Comparison of ENCODE assay signal across 8 cellular contexts in the genomic region with DNA sequence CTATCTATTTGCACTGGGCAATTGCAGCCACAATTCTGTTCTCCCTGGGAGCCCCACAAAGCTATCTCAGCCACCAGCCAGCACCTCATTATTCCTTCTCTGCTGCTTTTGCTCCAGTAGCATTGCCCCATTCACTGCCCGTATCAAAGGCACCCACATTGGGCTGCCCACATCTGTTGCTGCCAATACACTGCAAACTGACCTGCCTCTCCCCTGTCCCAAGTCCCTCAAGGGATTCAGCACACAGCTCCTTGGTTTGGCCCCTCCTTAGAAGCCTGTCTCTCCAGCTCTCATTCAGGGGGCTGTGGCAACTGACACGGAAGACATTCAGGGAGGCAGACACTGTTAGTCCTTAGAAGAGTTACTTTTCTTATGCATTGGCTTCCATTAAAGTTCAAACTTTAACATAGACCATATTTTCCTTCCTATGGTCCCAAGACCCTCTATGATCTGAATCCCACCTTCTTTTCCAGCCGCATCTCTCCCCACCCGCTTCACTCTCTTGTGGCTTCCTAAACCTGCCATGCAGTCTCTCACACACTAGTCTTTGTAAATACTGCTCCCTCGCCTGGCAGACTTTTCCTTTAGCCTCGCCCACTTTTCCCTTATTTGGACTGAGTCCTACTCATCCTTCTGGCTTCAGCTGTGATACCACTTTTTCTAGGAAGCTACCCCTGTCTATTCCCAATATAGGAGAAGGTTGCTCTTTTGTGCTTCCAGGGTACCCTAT. TPM values are rescaled to one million over a fixed set of nuclear protein-coding genes. Genes with fewer than 3 reads are reported as not detected.
DNase-seq lines count a peak whose midpoint lies in the region; ATAC-seq, FAIRE-seq and TF ChIP-seq lines count a peak whose summit lies in the region.

No MANE protein-coding gene starts in this region.

- H2BK15ac ChIP-seq in H1 (ENCODE audit: low read length), result no peak overlapping the region

- H4K20me1 ChIP-seq in H1 (replicated peaks in 1 of 2; ENCODE audit: control insufficient read depth in 1 of 2, insufficient read depth in 2 of 2, low read length in 2 of 2) (no peaks in the 10 kb centered on the region), osteoblast (ENCODE audit: insufficient read depth, low read length) (no peaks in the 10 kb centered on the region)

- H3K27me3 ChIP-seq in H7 (ENCODE audit: control insufficient read depth, insufficient read depth, low read length) (no peaks in the 10 kb centered on the region), H1 (replicated peaks in 1 of 4; ENCODE audit: control insufficient read depth in 3 of 4, extremely low read depth in 1 of 4, insufficient read depth in 3 of 4, low read length in 3 of 4) (no peaks in the 10 kb centered on the region), osteoblast (ENCODE audit: insufficient read depth, low read length) (peaks cover 3% of the 10 kb centered on the region)

- no peak overlapping the region for H3K23ac ChIP-seq in H1 (ENCODE audit: insufficient read length)

- H4K91ac ChIP-seq in H1 (replicated peaks; ENCODE audit: insufficient read length, low read length), result peak overlapping the region; percentile 12

- H4K8ac ChIP-seq in H1 (ENCODE audit: extremely low read depth, insufficient read depth, low read length), result no peak overlapping the region

- no peak for TF ChIP-seq RAD21 in H1 (IDR thresholded peaks at IDR 0.05 in 1 of 2, conservative IDR thresholded peaks at IDR 0.05 in 1 of 2; ENCODE audit: low read depth in 2 of 2, low read length in 2 of 2)

- no peak overlapping the region for H3K14ac ChIP-seq in H1 (ENCODE audit: insufficient read length)

- peak; percentile 68 for FAIRE-seq in H1 (lab: Jason Lieb, UNC)

- H4K5ac ChIP-seq in H1 (ENCODE audit: insufficient read length, low read depth, low read length), result peak overlapping the region; percentile 55

- TF ChIP-seq EP300 in H1 (IDR thresholded peaks at IDR 0.05; ENCODE audit: borderline replicate concordance in 1 of 2, low read depth in 2 of 2, low read length in 2 of 2), result no peak

- DNase-seq in H7, result peak; percentile 64
- peak; percentile 53 to 80 for DNase-seq in NCI-H524 (lab: John Stamatoyannopoulos, UW)
- DNase-seq in H1 (ENCODE audit: low read depth in 1 of 2, low spot score in 2 of 2), result no peak
- no peak for DNase-seq in osteoblast (ENCODE audit: insufficient read length, low spot score, missing footprints)
- no peak for DNase-seq in activated CD4-positive, alpha-beta T cell treated with anti-CD3 and anti-CD28 coated beads for 48 hours
- DNase-seq in DMS79 treated with DMSO at 0.1 percent for 48 hours (lab: John Stamatoyannopoulos, UW), result no peak

- POLR2A ChIA-PET in H1 (lab: Charles Lee; ENCODE audit: partially characterized antibody), result interaction anchor here (1.0 to 1.4 kb wide), 7 partner anchors 10 to 79 kb away, joined by 3 to 5 read pairs (median 4); no protein-coding TSS in a partner anchor

- TF ChIP-seq POLR2A in H1 (IDR thresholded peaks at IDR 0.05; ENCODE audit: control extremely low read depth in 1 of 2, low read depth in 2 of 2, low read length in 2 of 2), result no peak

- no peak overlapping the region for H3K56ac ChIP-seq in H1 (replicated peaks; ENCODE audit: insufficient read length, low read depth, low read length)

- no peaks in the 10 kb centered on the region for H3K79me1 ChIP-seq in H1 (ENCODE audit: low read depth, low read length)

- H2BK120ac ChIP-seq in H1 (replicated peaks; ENCODE audit: low read depth, low read length), result no peak overlapping the region

- H2BK5ac ChIP-seq in H1 (ENCODE audit: low read depth, low read length), result peak overlapping the region; percentile 18; the same call in 1 of the 2 replicates

- no peaks in the 10 kb centered on the region for H3K23me2 ChIP-seq in H1 (ENCODE audit: low read depth, low read length)

- H3K79me2 ChIP-seq in H1 (ENCODE audit: control insufficient read depth in 1 of 2, insufficient read depth in 2 of 2, low read length in 2 of 2) (no peaks in the 10 kb centered on the region), osteoblast (ENCODE audit: insufficient read depth, low read length) (no peaks in the 10 kb centered on the region)

- H3K4me2 ChIP-seq in H1 (ENCODE audit: insufficient read depth in 1 of 2, low read depth in 2 of 2, low read length in 2 of 2) (peak overlapping the region; percentile 42 to 53), osteoblast (ENCODE audit: insufficient read depth, low read length) (peak overlapping the region; percentile 14)

- H3K27ac ChIP-seq in H1 (ENCODE audit: low read depth, low read length) (0 out of 2 replicates have a peak overlapping the region, but pooled peaks have one; percentile 0), osteoblast (ENCODE audit: low read depth, low read length) (no peak overlapping the region)

- H3K9ac ChIP-seq in H1 (replicated peaks in 1 of 4; ENCODE audit: extremely low read depth in 1 of 4, low read depth in 3 of 4, low read length in 3 of 4), result no peak overlapping the region

- 0 out of 2 replicates have a peak overlapping the region, but pooled peaks have one; percentile 55 for H2BK12ac ChIP-seq in H1 (ENCODE audit: low read depth, low read length)

- H3K4me3 ChIP-seq in H7 (ENCODE audit: insufficient read depth, low read depth, low read length) (no peak overlapping the region), H1 (ENCODE audit: extremely low read depth in 1 of 4, insufficient read depth in 2 of 4, low read depth in 3 of 4, low read length in 4 of 4) (peak overlapping the region in 3 of 4 experiments; percentile 4 to 36 (median 30); a peak in 4 of 8 replicates), osteoblast (ENCODE audit: insufficient read depth, low read length) (no peak overlapping the region)

- ATAC-seq in GM19035 (IDR thresholded peaks at IDR 0.05; ENCODE audit: unreplicated experiment), result no peak
- ATAC-seq in HG02623 (IDR thresholded peaks at IDR 0.05; ENCODE audit: unreplicated experiment), result no peak

- H2AFZ ChIP-seq in H1 (ENCODE audit: low read length) (peak overlapping the region; percentile 92; the same call in 1 of the 2 replicates), osteoblast (ENCODE audit: low read length) (peak overlapping the region; percentile 10)

- no peak for TF ChIP-seq CTCF in H1 (IDR thresholded peaks at IDR 0.05; ENCODE audit: control extremely low read depth in 1 of 3, insufficient read depth in 1 of 3, low read depth in 1 of 3, low read length in 3 of 3)
- no peak for TF ChIP-seq CTCF in osteoblast (IDR thresholded peaks at IDR 0.05; ENCODE audit: extremely low read depth, low read depth, low read length)

- H3K4ac ChIP-seq in H1 (replicated peaks; ENCODE audit: insufficient read length, low read depth, low read length), result peak overlapping the region; percentile 32

- no peak overlapping the region for H2BK20ac ChIP-seq in H1 (ENCODE audit: low read length)

- H3K9me3 ChIP-seq in H1 (ENCODE audit: insufficient read depth in 2 of 2, low read depth in 1 of 2, low read length in 1 of 2) (no peaks in the 10 kb centered on the region), osteoblast (ENCODE audit: low read depth, low read length) (no peaks in the 10 kb centered on the region)

- H3K18ac ChIP-seq in H1 (ENCODE audit: extremely low read depth, low read length), result peak overlapping the region; percentile 53

- H2AK5ac ChIP-seq in H1 (ENCODE audit: low read depth, low read length), result no peak overlapping the region

- peaks cover 9 to 25% (median 19%) of the 10 kb centered on the region in 4 experiments; a peak in 5 of 7 replicates for H3K4me1 ChIP-seq in H1 (replicated peaks in 1 of 4; ENCODE audit: control insufficient read depth in 3 of 4, insufficient read depth in 4 of 4, low read length in 3 of 4)
- peaks cover 49% of the 10 kb centered on the region for H3K4me1 ChIP-seq in osteoblast (ENCODE audit: insufficient read depth, low read length)

- no peaks in the 10 kb centered on the region for H3K36me3 ChIP-seq in H7 (replicated peaks; ENCODE audit: control insufficient read depth, insufficient read depth, low read length)
- H3K36me3 ChIP-seq in H1 (ENCODE audit: control insufficient read depth in 2 of 4, insufficient read depth in 4 of 4, low read length in 3 of 4), result no peaks in the 10 kb centered on the region
- H3K36me3 ChIP-seq in osteoblast (ENCODE audit: insufficient read depth, low read length), result no peaks in the 10 kb centered on the region

- CTCF ChIA-PET in H1 (lab: Charles Lee; ENCODE audit: partially characterized antibody), result interaction anchor here (0.6 to 14.6 kb wide), 25 partner anchors 8 to 222 kb away, joined by 3 to 207 read pairs (median 4); a partner anchor contains a TSS

- 22% methylated on average over 6 of the region's 6 CpGs; no CpG with 5 or more reads in 1 of the 2 experiments for WGBS in H1 (ENCODE audit: extremely low coverage in 1 of 2, insufficient coverage in 1 of 2, insufficient read length in 1 of 2, insufficient replicate concordance in 2 of 2, low coverage in 1 of 2, low lambda C conversion rate in 2 of 2, missing lambda C conversion rate in 1 of 2), 2 experiments

RNA-seq across cellular contexts. Expression of a gene that starts 19.3 kb away (rescaled TPM):
- total RNA-seq in H7 (2014; rRNA removed; shearing (Covaris generic)), result 2.3 and 5.0 TPM in 2 replicates
- total RNA-seq in H1 (2021; fragmentation: NEBNext Ultra II Directional; extraction: Animal tissue kit (Norgen Biotek cat#: 25700)), result 2.5 and 3.4 TPM in 2 replicates
- 1.9 and 2.5 TPM in 2 replicates for polyA plus RNA-seq in H1 (2011; rRNA removed)
- polyA plus RNA-seq in H1 (2011; cell fraction: cytosol; rRNA removed), result 2.4 TPM
- polyA plus RNA-seq in H1 (2011; cell fraction: nucleus; rRNA removed), result 2.4 TPM
- 0.83 to 2.1 TPM (median 1.5 TPM) in 4 replicates for polyA plus RNA-seq in H1 (2012, experiment 1 of 2)
- 1.4 TPM for polyA plus RNA-seq in H1 (2012, experiment 2 of 2)
- polyA plus RNA-seq in H1 (2013, experiment 1 of 2), result 3.5 TPM
- 3.8 TPM for polyA plus RNA-seq in H1 (2013, experiment 2 of 2)
- polyA minus RNA-seq in H1 (2011; rRNA and poly(A)+ RNA removed), result 2.5 and 4.2 TPM in 2 replicates
- polyA minus RNA-seq in H1 (2011; cell fraction: cytosol; rRNA and poly(A)+ RNA removed), result 1.4 TPM
- polyA minus RNA-seq in H1 (2011; cell fraction: nucleus; rRNA and poly(A)+ RNA removed), result 1.00 TPM
- total RNA-seq in osteoblast, result not detected in 2 replicates

RNA-seq across cellular contexts. Expression of a gene that starts 45.9 kb away (rescaled TPM):
- 19.4 and 25.1 TPM in 2 replicates for total RNA-seq in H7 (2014; rRNA removed; shearing (Covaris generic))
- 9.7 and 10.5 TPM in 2 replicates for total RNA-seq in H1 (2021; fragmentation: NEBNext Ultra II Directional; extraction: Animal tissue kit (Norgen Biotek cat#: 25700))
- polyA plus RNA-seq in H1 (2011; rRNA removed), result 10.0 and 10.8 TPM in 2 replicates
- polyA plus RNA-seq in H1 (2011; cell fraction: cytosol; rRNA removed), result 10.9 TPM
- 23.6 TPM for polyA plus RNA-seq in H1 (2011; cell fraction: nucleus; rRNA removed)
- polyA plus RNA-seq in H1 (2012, experiment 1 of 2), result 10.3 to 15.4 TPM (median 12.6 TPM) in 4 replicates
- 7.8 TPM for polyA plus RNA-seq in H1 (2012, experiment 2 of 2)
- 6.0 TPM for polyA plus RNA-seq in H1 (2013, experiment 1 of 2)
- 5.7 TPM for polyA plus RNA-seq in H1 (2013, experiment 2 of 2)
- polyA minus RNA-seq in H1 (2011; rRNA and poly(A)+ RNA removed), result 14.7 and 17.6 TPM in 2 replicates
- polyA minus RNA-seq in H1 (2011; cell fraction: cytosol; rRNA and poly(A)+ RNA removed), result 13.7 TPM
- 13.6 TPM for polyA minus RNA-seq in H1 (2011; cell fraction: nucleus; rRNA and poly(A)+ RNA removed)
- total RNA-seq in osteoblast, result not detected in 2 replicates

RNA-seq across cellular contexts. Expression of a gene that starts 54.4 kb away (rescaled TPM):
- 9.2 and 9.8 TPM in 2 replicates for total RNA-seq in H7 (2014; rRNA removed; shearing (Covaris generic))
- 12.7 and 12.9 TPM in 2 replicates for total RNA-seq in H1 (2021; fragmentation: NEBNext Ultra II Directional; extraction: Animal tissue kit (Norgen Biotek cat#: 25700))
- polyA plus RNA-seq in H1 (2011; rRNA removed), result 9.4 and 14.5 TPM in 2 replicates
- polyA plus RNA-seq in H1 (2011; cell fraction: cytosol; rRNA removed), result 8.0 TPM
- 13.3 TPM for polyA plus RNA-seq in H1 (2011; cell fraction: nucleus; rRNA removed)
- 13.2 to 13.7 TPM (median 13.5 TPM) in 4 replicates for polyA plus RNA-seq in H1 (2012, experiment 1 of 2)
- polyA plus RNA-seq in H1 (2012, experiment 2 of 2), result 12.2 TPM
- 5.4 TPM for polyA plus RNA-seq in H1 (2013, experiment 1 of 2)
- 5.1 TPM for polyA plus RNA-seq in H1 (2013, experiment 2 of 2)
- 12.4 and 13.8 TPM in 2 replicates for polyA minus RNA-seq in H1 (2011; rRNA and poly(A)+ RNA removed)
- polyA minus RNA-seq in H1 (2011; cell fraction: cytosol; rRNA and poly(A)+ RNA removed), result 15.0 TPM
- 13.2 TPM for polyA minus RNA-seq in H1 (2011; cell fraction: nucleus; rRNA and poly(A)+ RNA removed)
- total RNA-seq in osteoblast, result 2.7 and 3.6 TPM in 2 replicates

Comparison
In these comparisons a context has a peak if more than half of its experiments do, and no peak if none do; other contexts are left out.
1. DNase-seq: peak in H7 (single experiment) and NCI-H524 (2 of 2); none in H1 (0 of 2), osteoblast (single experiment), activated CD4-positive, alpha-beta T cell treated with anti-CD3 and anti-CD28 coated beads for 48 hours (single experiment) and DMS79 treated with DMSO at 0.1 percent for 48 hours (single experiment).
2. H3K4me3 ChIP-seq: peak in H1 (3 of 4); none in H7 (single experiment) and osteoblast (single experiment).
3. RNA of a gene that starts 45.9 kb away (total RNA-seq): 19.4 to 25.1 TPM in H7 and 9.7 to 10.5 TPM in H1; not detected in osteoblast; every median in the first group is over 10 times any median in the second.